1 cellular context compared by ENCODE assay signal in genomic region chr13:30504081-30504480, GRCh38.
TF ChIP-seq lines count a peak whose summit lies in the region.

No MANE protein-coding gene starts in this region.

TF ChIP-seq in K562, 482 proteins besides CTCF, POLR2A, EP300 and RAD21 (continued from another document):
- TF ChIP-seq HLTF (IDR thresholded peaks at IDR 0.05) (no peak), CBX3 (IDR thresholded peaks at IDR 0.05; ENCODE audit: borderline replicate concordance in 1 of 2, low read length in 2 of 2) (no peak), TSHZ1 (CRISPR knock-in tag; IDR thresholded peaks at IDR 0.05) (no peak), TCFL5 (CRISPR knock-in tag; conservative IDR thresholded peaks at IDR 0.05) (no peak), USF1 (CRISPR knock-in tag; IDR thresholded peaks at IDR 0.05) (no peak), BDP1 (IDR thresholded peaks at IDR 0.05; ENCODE audit: insufficient read depth, insufficient read length) (no peak), IRF9 (tag; IDR thresholded peaks at IDR 0.05) (no peak), NFE2L1 (tag; IDR thresholded peaks at IDR 0.05; ENCODE audit: borderline replicate concordance, low read depth) (no peak), RAD51 (IDR thresholded peaks at IDR 0.05; ENCODE audit: borderline replicate concordance, low read depth) (no peak), MTA2 (IDR thresholded peaks at IDR 0.05; ENCODE audit: low read depth) (peak; percentile 47; the same call in 1 of the 2 replicates), TFE3 (CRISPR knock-in tag; IDR thresholded peaks at IDR 0.05) (no peak), MIER1 (IDR thresholded peaks at IDR 0.05; ENCODE audit: low read depth) (no peak), CEBPB (tag; IDR thresholded peaks at IDR 0.05) (peak; percentile 63)
TF ChIP-seq in K562: peak in this region for 23.
